Comparison of ENCODE assay signal across 10 cellular contexts in genomic region chr2:201344663-201345366, GRCh38. TPM values are rescaled to one million over a fixed set of nuclear protein-coding genes. Genes with fewer than 3 reads are reported as not detected.
DNase-seq lines count a peak whose midpoint lies in the region; ATAC-seq, FAIRE-seq and TF ChIP-seq lines count a peak whose summit lies in the region.
"Had no signal": no experiment of that assay in that cellular context is flagged by ENCODE, and none has a peak within 500 bp of the region (broad histone marks: within the 10 kb centered on the region; RNA-seq: fewer than 3 reads in every experiment).

No MANE protein-coding gene starts in this region.

- TF ChIP-seq CTCF in fibroblast of villous mesenchyme (IDR thresholded peaks at IDR 0.05; ENCODE audit: insufficient read depth, low read depth, low read length), result peak; percentile 27

- H3K4me3 ChIP-seq in fibroblast of villous mesenchyme (ENCODE audit: low read depth, low read length), result no peak overlapping the region

- DNase-seq in GM18507 (ENCODE audit: extremely low spot score, insufficient read length, low read depth) (no peak), fibroblast of villous mesenchyme (ENCODE audit: low read depth) (no peak), H4 (ENCODE audit: low spot score) (no peak), activated T-cell treated with anti-CD3 and anti-CD28 coated beads for 4 hours (no peak)
- DNase-seq: NCI-H1417, T-helper 9 cell had no signal

- ATAC-seq in GM21737 (IDR thresholded peaks at IDR 0.05; ENCODE audit: unreplicated experiment), result peak; percentile 94
- ATAC-seq in HG03469 (IDR thresholded peaks at IDR 0.05; ENCODE audit: unreplicated experiment), result peak; percentile 83
- ATAC-seq in GM18868 (IDR thresholded peaks at IDR 0.05; ENCODE audit: unreplicated experiment), result no peak
- no peak for ATAC-seq in activated CD4-positive, CD25-positive, alpha-beta regulatory T cell treated with anti-CD3 and anti-CD28 coated beads, Interleukin-2, amount 50 U/mL, for 24 hours

- peak; percentile 67 for FAIRE-seq in GM18507 (lab: Jason Lieb, UNC)

RNA-seq across cellular contexts. Expression of gene FLACC1, which starts 12.3 kb away (rescaled TPM):
- total RNA-seq in fibroblast of villous mesenchyme, result 0.64 and 1.3 TPM in 2 replicates
- 0.23 TPM in 1 of 2 replicates, not detected in the other for total RNA-seq in H4 (2014; rRNA removed; shearing (Covaris generic))

Comparison
In these comparisons a context has a peak if more than half of its experiments do, and no peak if none do; other contexts are left out.
1. ATAC-seq: peak in GM21737 (single experiment) and HG03469 (single experiment); none in GM18868 (single experiment) and activated CD4-positive, CD25-positive, alpha-beta regulatory T cell treated with anti-CD3 and anti-CD28 coated beads, Interleukin-2, amount 50 U/mL, for 24 hours (0 of 2).